19 cellular contexts compared by ENCODE assay signal in genomic region chr16:54116126-54116525, GRCh38.
"Had no signal": no experiment of that assay in that cellular context is flagged by ENCODE, and none has a peak within 500 bp of the region (broad histone marks: within the 10 kb centered on the region; RNA-seq: fewer than 3 reads in every experiment).

No MANE protein-coding gene starts in this region.

- H3K27ac ChIP-seq: cardiac muscle cell, right atrium auricular region, skin epidermis, stomach, thoracic aorta, WERI-Rb-1 had no signal

- ATAC-seq: activated CD8-positive, alpha-beta T cell treated with anti-CD3 and anti-CD28 coated beads for 36 hours; activated T-cell treated with anti-CD3 and anti-CD28 coated beads, Interleukin-2, amount 50 U/mL, for 72 hours had no signal

- H3K4me1 ChIP-seq: right atrium auricular region, stomach had no signal

- H3K9me3 ChIP-seq: right atrium auricular region, stomach, thoracic aorta had no signal

- H3K27me3 ChIP-seq: cardiac muscle cell, right atrium auricular region, stomach had no signal

- H3K4me3 ChIP-seq: cardiac muscle cell, lung, right atrium auricular region, skin epidermis, stomach, thoracic aorta had no signal

- H3K27me3 Mint-ChIP-seq: activated CD8-positive, alpha-beta T cell treated with anti-CD3 and anti-CD28 coated beads for 36 hours; activated naive CD8-positive, alpha-beta T cell treated with anti-CD3 and anti-CD28 coated beads for 36 hours had no signal

- DNase-seq: activated CD4-positive, alpha-beta T cell treated with anti-CD3 and anti-CD28 coated beads for 4 hours; activated CD8-positive, alpha-beta memory T cell treated with anti-CD3 and anti-CD28 coated beads, Interleukin-2, amount 50 U/mL, for 4 hours; activated CD8-positive, alpha-beta T cell treated with anti-CD3 and anti-CD28 coated beads for 36 hours; activated gamma-delta T cell treated with Interleukin-2 at 50 U/mL for 16 hours; activated naive CD8-positive, alpha-beta T cell treated with anti-CD3 and anti-CD28 coated beads for 36 hours; activated T-cell treated with anti-CD3 and anti-CD28 coated beads, Interleukin-2, amount 50 U/mL, for 72 hours; hippocampal formation; kidney glomerular epithelial cell; midbrain; stimulated activated CD4-positive, alpha-beta T cell treated with anti-CD3 and anti-CD28 coated beads, Interleukin-4, amount 100 ng/mL, for 4 hours; stomach; WERI-Rb-1 had no signal

- H3K4me3 Mint-ChIP-seq: activated CD8-positive, alpha-beta T cell treated with anti-CD3 and anti-CD28 coated beads for 36 hours; activated naive CD8-positive, alpha-beta T cell treated with anti-CD3 and anti-CD28 coated beads for 36 hours; activated T-cell treated with anti-CD3 and anti-CD28 coated beads, Interleukin-2, amount 50 U/mL, for 72 hours had no signal

- H3K36me3 ChIP-seq: cardiac muscle cell had no signal

- H3K4me1 Mint-ChIP-seq: activated naive CD8-positive, alpha-beta T cell treated with anti-CD3 and anti-CD28 coated beads for 36 hours had no signal

- FAIRE-seq: colon, endothelial cell of umbilical vein had no signal

- H3K27ac Mint-ChIP-seq: activated CD8-positive, alpha-beta T cell treated with anti-CD3 and anti-CD28 coated beads for 36 hours; activated naive CD8-positive, alpha-beta T cell treated with anti-CD3 and anti-CD28 coated beads for 36 hours; activated T-cell treated with anti-CD3 and anti-CD28 coated beads, Interleukin-2, amount 50 U/mL, for 72 hours had no signal

- H3K9me3 Mint-ChIP-seq: activated CD8-positive, alpha-beta T cell treated with anti-CD3 and anti-CD28 coated beads for 36 hours; activated naive CD8-positive, alpha-beta T cell treated with anti-CD3 and anti-CD28 coated beads for 36 hours; activated T-cell treated with anti-CD3 and anti-CD28 coated beads, Interleukin-2, amount 50 U/mL, for 72 hours had no signal
